ENCODE assay signal across 11 cellular contexts in genomic region chr1:27004471-27005165, GRCh38. TPM values are rescaled to one million over a fixed set of nuclear protein-coding genes. Genes with fewer than 3 reads are reported as not detected.
DNase-seq lines count a peak whose midpoint lies in the region; ATAC-seq, FAIRE-seq and TF ChIP-seq lines count a peak whose summit lies in the region.
"Had no signal": no experiment of that assay in that cellular context is flagged by ENCODE, and none has a peak within 500 bp of the region (broad histone marks: within the 10 kb centered on the region; RNA-seq: fewer than 3 reads in every experiment).

No MANE protein-coding gene starts in this region.

- H3K9me3 ChIP-seq in HUES6 (ENCODE audit: control insufficient read depth, insufficient read depth, low read depth, low read length) (no peaks in the 10 kb centered on the region), K562 (replicated peaks; ENCODE audit: control insufficient read depth, insufficient read depth, low read depth, low read length) (no peaks in the 10 kb centered on the region), thoracic aorta (no peaks in the 10 kb centered on the region), MG63 (no peaks in the 10 kb centered on the region)
- H3K9me3 ChIP-seq: mucosa of descending colon had no signal

- H3K27ac ChIP-seq in HUES6 (ENCODE audit: low read depth, low read length) (peak overlapping the region; percentile 76), K562 (ENCODE audit: extremely low read depth, low read depth, low read length) (no peak overlapping the region; the same call in 2 of the 3 replicates), thoracic aorta (peak overlapping the region; percentile 35 to 52)

- in situ Hi-C loops in K562 (cut with MboI), result no loop called here

- peak; percentile 70 for FAIRE-seq in K562 (lab: Jason Lieb, UNC)
- FAIRE-seq: endothelial cell of umbilical vein had no signal

- H3K4me3 ChIP-seq in HUES6 (ENCODE audit: low read depth, low read length), result no peak overlapping the region; the same call in 1 of the 2 replicates
- no peak overlapping the region for H3K4me3 ChIP-seq in K562
- H3K4me3 ChIP-seq in thoracic aorta, result no peak overlapping the region
- no peak overlapping the region for H3K4me3 ChIP-seq in MG63
- H3K4me3 ChIP-seq: mucosa of descending colon had no signal

- POLR2A ChIA-PET in K562 (lab: Yijun Ruan, JAX), result interaction anchor here (0.5 to 2.4 kb wide), 6 partner anchors 8 to 327 kb away, joined by 3 to 8 read pairs (median 4); partner anchors contain the start of gene TENT5B

- H3K4me2 ChIP-seq in K562 (ENCODE audit: insufficient read depth, low read length), result peak overlapping the region; percentile 25; the same call in 1 of the 2 replicates

- peaks cover 51% of the 10 kb centered on the region for H3K36me3 ChIP-seq in HUES6 (ENCODE audit: control insufficient read depth, insufficient read depth, low read length)
- no peaks in the 10 kb centered on the region for H3K36me3 ChIP-seq in K562 (ENCODE audit: control insufficient read depth, insufficient read depth, low read length)
- peaks cover 17% of the 10 kb centered on the region for H3K36me3 ChIP-seq in thoracic aorta
- H3K36me3 ChIP-seq in MG63, result no peaks in the 10 kb centered on the region

- TF ChIP-seq CTCF in K562 (IDR thresholded peaks at IDR 0.05 in 2 of 3, conservative IDR thresholded peaks at IDR 0.05 in 1 of 3; ENCODE audit: insufficient read depth in 2 of 3, low read depth in 1 of 3, low read length in 3 of 3) (no peak), thoracic aorta (IDR thresholded peaks at IDR 0.05) (no peak)

- H3K9me1 ChIP-seq in K562 (ENCODE audit: control insufficient read depth, insufficient read depth, low read length), result no peaks in the 10 kb centered on the region

- no peak for TF ChIP-seq EP300 in K562 (IDR thresholded peaks at IDR 0.05; ENCODE audit: low read length)

- H3K4me1 ChIP-seq in HUES6 (ENCODE audit: control insufficient read depth, insufficient read depth, low read length) (peaks cover 83% of the 10 kb centered on the region), K562 (replicated peaks in 1 of 2; ENCODE audit: control insufficient read depth in 2 of 2, insufficient read depth in 2 of 2, low read length in 2 of 2) (peaks cover 18 to 32% of the 10 kb centered on the region in 2 experiments), thoracic aorta (ENCODE audit: control insufficient read depth in 1 of 2, low read depth in 2 of 2) (peaks cover 32 to 90% of the 10 kb centered on the region in 2 donors)

- 39% methylated on average over 10 of the region's 10 CpGs for WGBS in K562 (ENCODE audit: insufficient coverage, low coverage, missing lambda C conversion rate)

- DNase-seq in K562 (ENCODE audit: extremely low read depth in 1 of 4, low spot score in 3 of 4), result peak; percentile 84 to 86 (median 84)
- DNase-seq in iris pigment epithelial cell (ENCODE audit: low read depth), result peak; percentile 67
- DNase-seq in thoracic aorta (ENCODE audit: low spot score), result no peak
- no peak for DNase-seq in foreskin melanocyte
- no peak for DNase-seq in MG63
- DNase-seq: activated naive CD4-positive, alpha-beta T cell treated with anti-CD3 and anti-CD28 coated beads, Interleukin-2, amount 10 ng/mL, durations not matched to agents 7 days and 5 days; GF-D8; mucosa of descending colon had no signal

- intact Hi-C loops in K562 (cut with micrococcal nuclease), result no loop called here

- no TSS peak for BruUV-seq in K562 (replicated peaks; lab: Mats Ljungman, UMichigan)

- no peaks in the 10 kb centered on the region for H4K20me1 ChIP-seq in K562 (replicated peaks; ENCODE audit: control insufficient read depth, insufficient read depth, low read length)

- no peaks in the 10 kb centered on the region for H3K27me3 ChIP-seq in HUES6 (ENCODE audit: control insufficient read depth, insufficient read depth, low read length)
- H3K27me3 ChIP-seq in K562 (ENCODE audit: control insufficient read depth in 2 of 2, insufficient read depth in 2 of 2, low read length in 2 of 2), result no peaks in the 10 kb centered on the region
- H3K27me3 ChIP-seq in thoracic aorta (replicated peaks; ENCODE audit: insufficient read depth), result no peaks in the 10 kb centered on the region
- no peaks in the 10 kb centered on the region for H3K27me3 ChIP-seq in MG63

- CTCF ChIA-PET in K562 (lab: Yijun Ruan, JAX; ENCODE audit: low intra/inter-chr PET ratio), result no interaction called here

- ATAC-seq in K562, result peak; percentile 93
- no peak for ATAC-seq in thoracic aorta (ENCODE audit: insufficient number of reproducible peaks, low FRiP score, low read depth)
- no peak for ATAC-seq in HG03196 (IDR thresholded peaks at IDR 0.05; ENCODE audit: unreplicated experiment)
- ATAC-seq: mucosa of descending colon had no signal

- no peaks in the 10 kb centered on the region for H3K79me2 ChIP-seq in K562 (ENCODE audit: control insufficient read depth, insufficient read depth, low read length)

- no peak for TF ChIP-seq POLR2A in K562 (conservative IDR thresholded peaks at IDR 0.05)

- no peak for TF ChIP-seq RAD21 in K562 (CRISPR knock-in tag; conservative IDR thresholded peaks at IDR 0.05 in 1 of 2, IDR thresholded peaks at IDR 0.05 in 1 of 2)

- H3K9ac ChIP-seq in HUES6 (ENCODE audit: low read length) (peak overlapping the region; percentile 31), K562 (ENCODE audit: insufficient read depth in 1 of 2, low read depth in 2 of 2, low read length in 2 of 2) (peak overlapping the region; percentile 16 to 68; a peak in 2 of 4 replicates)

- peak overlapping the region; percentile 67 for H2AFZ ChIP-seq in K562 (ENCODE audit: low read depth, low read length)

RNA-seq across cellular contexts. Expression of gene TENT5B, which starts 8.0 kb away (rescaled TPM):
- total RNA-seq in K562 (2011; cell fraction: chromatin; rRNA removed; ENCODE audit: low replicate concordance), result 0.62 and 1.6 TPM in 2 replicates
- 1.7 and 2.0 TPM in 2 replicates for total RNA-seq in K562 (2011; cell fraction: nucleolus; rRNA removed)
- total RNA-seq in K562 (2011; cell fraction: nucleoplasm; rRNA removed), result 1.1 and 1.4 TPM in 2 replicates
- total RNA-seq in K562 (2014; rRNA removed) (1.3 and 2.9 TPM in 2 replicates), K562 (2014; rRNA removed; fragmentation: Illumina TruSeq; extraction: Trizol) (0.25 and 0.29 TPM in 2 replicates), K562 (2015; rRNA removed; fragmentation: Illumina TruSeq; extraction: Trizol) (0.60 and 0.83 TPM in 2 replicates), K562 (2021) (1.6 and 1.7 TPM in 2 replicates), thoracic aorta (100 to 1,000 TPM in 1 of 2 donors, 10 to 100 TPM in 1; 49.1 to 105 TPM)
- polyA plus RNA-seq in K562 (2011; rRNA removed) (0.39 and 0.61 TPM in 2 replicates), K562 (2014; fragmentation: Illumina TruSeq; extraction: Trizol) (0.48 and 0.54 TPM in 2 replicates), K562 (2014; fragmentation: Nextera tagmentation; extraction: Ambion mirVana) (under 1 TPM in 1 of 2 experiments, not detected in 1; 0.07 TPM), K562 (2014; rRNA removed) (0.93 TPM in 2 replicates)
- 0.77 and 0.98 TPM in 2 replicates for polyA plus RNA-seq in K562 (2011; cell fraction: cytosol; rRNA removed)
- polyA plus RNA-seq in K562 (2011; cell fraction: nucleus; rRNA removed), result 0.44 and 0.67 TPM in 2 replicates
- polyA plus RNA-seq in K562 (2012), result 0.77 and 0.80 TPM in 2 replicates
- 0.42 and 0.84 TPM in 2 replicates for polyA minus RNA-seq in K562 (2011; rRNA and poly(A)+ RNA removed)
- 0.48 and 1.1 TPM in 2 replicates for polyA minus RNA-seq in K562 (2011; cell fraction: cytosol; rRNA and poly(A)+ RNA removed)
- polyA minus RNA-seq in K562 (2011; cell fraction: nucleus; rRNA and poly(A)+ RNA removed), result 0.81 and 1.2 TPM in 2 replicates
- 0.86 and 2.4 TPM in 2 replicates for total RNA-seq in MG63 (2014; rRNA removed; shearing (Covaris generic); ENCODE audit: low replicate concordance)

RNA-seq across cellular contexts. Expression of gene TRNP1, which starts 11.1 kb away (rescaled TPM):
- 0.90 and 1.7 TPM in 2 replicates for total RNA-seq in K562 (2011; cell fraction: chromatin; rRNA removed; ENCODE audit: low replicate concordance)
- total RNA-seq in K562 (2011; cell fraction: nucleolus; rRNA removed), result 1.3 and 1.8 TPM in 2 replicates
- total RNA-seq in K562 (2011; cell fraction: nucleoplasm; rRNA removed), result 1.3 TPM in 2 replicates
- total RNA-seq in K562 (2014; rRNA removed), result 1.1 and 1.2 TPM in 2 replicates
- 0.73 and 0.95 TPM in 2 replicates for total RNA-seq in K562 (2014; rRNA removed; fragmentation: Illumina TruSeq; extraction: Trizol)
- total RNA-seq in K562 (2015; rRNA removed; fragmentation: Illumina TruSeq; extraction: Trizol), result 0.26 and 0.47 TPM in 2 replicates
- total RNA-seq in K562 (2021), result 0.95 and 2.3 TPM in 2 replicates
- polyA plus RNA-seq in K562 (2011; rRNA removed), result 0.98 and 1.9 TPM in 2 replicates
- polyA plus RNA-seq in K562 (2011; cell fraction: cytosol; rRNA removed), result 1.7 and 2.1 TPM in 2 replicates
- 1.1 and 1.7 TPM in 2 replicates for polyA plus RNA-seq in K562 (2011; cell fraction: nucleus; rRNA removed)
- 0.29 and 0.94 TPM in 2 replicates for polyA plus RNA-seq in K562 (2012)
- 0.98 and 1.4 TPM in 2 replicates for polyA plus RNA-seq in K562 (2014; fragmentation: Illumina TruSeq; extraction: Trizol)
- polyA plus RNA-seq in K562 (2014; fragmentation: Nextera tagmentation; extraction: Ambion mirVana), result under 1 TPM; 0.03 to 0.14 TPM
- polyA plus RNA-seq in K562 (2014; rRNA removed), result 0.97 and 1.3 TPM in 2 replicates
- polyA minus RNA-seq in K562 (2011; rRNA and poly(A)+ RNA removed), result 0.32 and 0.90 TPM in 2 replicates
- polyA minus RNA-seq in K562 (2011; cell fraction: cytosol; rRNA and poly(A)+ RNA removed), result 0.38 TPM in 1 of 2 replicates, not detected in the other
- 0.81 and 1.1 TPM in 2 replicates for polyA minus RNA-seq in K562 (2011; cell fraction: nucleus; rRNA and poly(A)+ RNA removed)
- 10 to 100 TPM; 26.4 to 34.9 TPM for total RNA-seq in thoracic aorta
- total RNA-seq in MG63 (2014; rRNA removed; shearing (Covaris generic); ENCODE audit: low replicate concordance), result 4.7 and 8.8 TPM in 2 replicates

RNA-seq across cellular contexts. Expression of gene KDF1, which starts 44.4 kb away (rescaled TPM):
- total RNA-seq in K562 (2011; cell fraction: chromatin; rRNA removed; ENCODE audit: low replicate concordance), result 1.2 and 3.2 TPM in 2 replicates
- 2.0 and 2.1 TPM in 2 replicates for total RNA-seq in K562 (2011; cell fraction: nucleolus; rRNA removed)
- 1.5 and 1.8 TPM in 2 replicates for total RNA-seq in K562 (2011; cell fraction: nucleoplasm; rRNA removed)
- total RNA-seq in K562 (2014; rRNA removed) (0.73 and 2.6 TPM in 2 replicates), K562 (2014; rRNA removed; fragmentation: Illumina TruSeq; extraction: Trizol) (0.62 and 0.73 TPM in 2 replicates), K562 (2015; rRNA removed; fragmentation: Illumina TruSeq; extraction: Trizol) (0.53 and 0.83 TPM in 2 replicates), K562 (2021) (1.9 and 2.4 TPM in 2 replicates), thoracic aorta (not detected)
- polyA plus RNA-seq in K562 (2011; rRNA removed) (1.4 and 4.8 TPM in 2 replicates), K562 (2014; fragmentation: Illumina TruSeq; extraction: Trizol) (1.3 and 1.9 TPM in 2 replicates), K562 (2014; fragmentation: Nextera tagmentation; extraction: Ambion mirVana) (under 1 TPM; 0.38 to 0.48 TPM), K562 (2014; rRNA removed) (1.0 and 1.3 TPM in 2 replicates)
- polyA plus RNA-seq in K562 (2011; cell fraction: cytosol; rRNA removed), result 4.7 and 4.9 TPM in 2 replicates
- polyA plus RNA-seq in K562 (2011; cell fraction: nucleus; rRNA removed), result 3.2 and 3.7 TPM in 2 replicates
- polyA plus RNA-seq in K562 (2012), result 1.2 and 3.1 TPM in 2 replicates
- polyA minus RNA-seq in K562 (2011; rRNA and poly(A)+ RNA removed), result 2.2 and 4.5 TPM in 2 replicates
- polyA minus RNA-seq in K562 (2011; cell fraction: cytosol; rRNA and poly(A)+ RNA removed), result 2.3 and 3.9 TPM in 2 replicates
- 0.81 and 1.4 TPM in 2 replicates for polyA minus RNA-seq in K562 (2011; cell fraction: nucleus; rRNA and poly(A)+ RNA removed)
- total RNA-seq in MG63 (2014; rRNA removed; shearing (Covaris generic); ENCODE audit: low replicate concordance), result not detected in 2 replicates
- total RNA-seq: endothelial cell of umbilical vein had no signal
- polyA plus RNA-seq: endothelial cell of umbilical vein had no signal

Comparison
In these comparisons a context has a peak if more than half of its experiments do, and no peak if none do; other contexts are left out.
1. DNase-seq: peak in K562 (4 of 4) and iris pigment epithelial cell (single experiment); none in thoracic aorta (single experiment), foreskin melanocyte (single experiment) and MG63 (single experiment).
2. RNA of gene TENT5B, which starts 8.0 kb away (total RNA-seq): 49.1 to 105 TPM in thoracic aorta; 0.86 to 2.4 TPM in MG63 and 0.25 to 2.9 TPM in K562; every median in the first group is over 10 times any median in the second.